Comparison of ENCODE assay signal across 18 cellular contexts in the genomic region with DNA sequence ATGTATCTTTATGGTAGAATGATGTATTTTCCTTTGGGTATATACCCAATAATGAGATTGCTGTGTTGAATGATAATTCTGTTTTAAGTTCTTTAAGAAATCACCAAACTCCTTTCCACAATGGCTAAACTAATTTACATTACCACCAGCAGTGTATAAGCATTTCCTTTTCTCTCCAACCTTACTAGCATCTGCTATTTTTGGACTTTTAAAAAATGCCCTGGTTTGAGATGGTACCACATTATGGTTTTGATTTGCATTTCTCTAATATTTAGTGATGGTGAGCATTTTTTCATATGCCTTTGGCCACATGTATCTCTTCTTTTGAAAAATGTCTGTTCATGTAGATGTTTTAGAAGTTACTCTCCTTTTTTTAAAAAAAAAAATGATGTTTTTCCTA.
"Had no signal": no experiment of that assay in that cellular context is flagged by ENCODE, and none has a peak within 500 bp of the region (broad histone marks: within the 10 kb centered on the region; RNA-seq: fewer than 3 reads in every experiment).

No MANE protein-coding gene starts in this region.

- FAIRE-seq: islet of Langerhans had no signal

- DNase-seq: dorsolateral prefrontal cortex; effector CD8-positive, alpha-beta T cell; foreskin melanocyte; heart left ventricle; hippocampal formation; kidney glomerular epithelial cell; naive thymus-derived CD4-positive, alpha-beta T cell; nephron progenitor cell; stimulated activated CD4-positive, alpha-beta T cell treated with anti-CD3 and anti-CD28 coated beads, Interleukin-2, amount 100 ng/mL, for 24 hours; stimulated activated CD4-positive, alpha-beta T cell treated with anti-CD3 and anti-CD28 coated beads, Interleukin-4, amount 100 ng/mL, for 4 hours; stimulated activated naive B cell treated with anti-CD40 and anti-IgM and Interleukin-4, amounts not matched to agents 10 μg/mL and 1 μg/mL and 100 μg/mL, for 72 hours; stimulated activated naive CD8-positive, alpha-beta T cell treated with anti-CD3 and anti-CD28 coated beads, Interleukin-15, amount 100 ng/mL, for 72 hours; testis had no signal

- H3K27ac ChIP-seq: coronary artery, dorsolateral prefrontal cortex, heart left ventricle, parathyroid adenoma, testis, tibial nerve had no signal

- H3K27me3 ChIP-seq: dorsolateral prefrontal cortex, heart left ventricle, testis, tibial nerve had no signal

- H3K4me1 ChIP-seq: heart left ventricle, parathyroid adenoma, testis, tibial nerve had no signal

- ATAC-seq: heart left ventricle; naive thymus-derived CD4-positive, alpha-beta T cell; sciatic nerve; stimulated activated naive B cell treated with anti-CD40 and anti-IgM and Interleukin-4, amounts not matched to agents 10 μg/mL and 1 μg/mL and 100 μg/mL, for 72 hours; stimulated activated naive CD8-positive, alpha-beta T cell treated with anti-CD3 and anti-CD28 coated beads, Interleukin-15, amount 100 ng/mL, for 72 hours had no signal

- H3K36me3 ChIP-seq: heart left ventricle had no signal

- H3K4me3 ChIP-seq: coronary artery, dorsolateral prefrontal cortex, heart left ventricle, testis, tibial nerve had no signal

- H3K9me3 ChIP-seq: testis had no signal
